Comparison of ENCODE assay signal across 16 cellular contexts in the genomic region with DNA sequence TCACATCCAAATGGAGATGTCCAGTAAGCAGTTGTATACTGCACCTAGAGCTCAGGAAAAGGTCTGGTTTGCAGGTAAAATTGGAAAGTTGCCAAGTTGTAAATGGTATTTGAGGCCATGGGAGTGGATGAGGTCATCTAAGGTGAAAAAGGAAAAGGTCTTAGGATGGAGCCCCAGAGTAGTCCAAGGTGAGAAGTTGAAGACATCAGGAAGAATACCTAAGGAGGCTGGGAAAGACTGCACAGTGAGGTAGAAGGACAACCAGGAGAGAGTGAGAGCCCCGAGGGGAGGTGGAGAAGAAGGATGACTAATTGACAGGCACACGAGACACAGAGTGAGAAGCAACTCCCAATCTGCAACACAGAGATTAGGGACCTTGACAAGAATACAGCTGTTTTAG. TPM values are rescaled to one million over a fixed set of nuclear protein-coding genes. Genes with fewer than 3 reads are reported as not detected.
DNase-seq lines count a peak whose midpoint lies in the region; ATAC-seq and TF ChIP-seq lines count a peak whose summit lies in the region.
"Had no signal": no experiment of that assay in that cellular context is flagged by ENCODE, and none has a peak within 500 bp of the region (broad histone marks: within the 10 kb centered on the region; RNA-seq: fewer than 3 reads in every experiment).

No MANE protein-coding gene starts in this region.

- H3K27me3 Mint-ChIP-seq in activated naive CD4-positive, alpha-beta T cell treated with anti-CD3 and anti-CD28 coated beads for 36 hours (ENCODE audit: low read depth): no peaks in the 10 kb centered on the region
- H3K27me3 Mint-ChIP-seq in activated naive CD8-positive, alpha-beta T cell treated with anti-CD3 and anti-CD28 coated beads, Interleukin-2, amount 50 U/mL, for 24 hours: no peaks in the 10 kb centered on the region
- H3K27me3 Mint-ChIP-seq in stimulated activated memory B cell treated with anti-CD40 and anti-IgM and Interleukin-4, amounts not matched to agents 10 μg/mL and 1 μg/mL and 100 μg/mL, for 72 hours: no peaks in the 10 kb centered on the region

- DNase-seq in activated naive CD4-positive, alpha-beta T cell treated with anti-CD3 and anti-CD28 coated beads for 36 hours: peak; percentile 26
- DNase-seq in activated naive CD4-positive, alpha-beta T cell treated with Interleukin-2 at 50 U/mL for 16 hours: no peak
- DNase-seq in activated naive CD8-positive, alpha-beta T cell treated with anti-CD3 and anti-CD28 coated beads, Interleukin-2, amount 50 U/mL, for 24 hours: no peak
- DNase-seq in AG08395 (ENCODE audit: low spot score) (no peak), C1 segment of cervical spinal cord (lab: John Stamatoyannopoulos, UW) (no peak), psoas muscle (no peak)
- DNase-seq: activated CD4-positive, CD25-positive, alpha-beta regulatory T cell treated with anti-CD3 and anti-CD28 coated beads, Interleukin-2, amount 50 U/mL, for 72 hours; activated gamma-delta T cell treated with Interleukin-2 at 50 U/mL for 16 hours; AML-193; caudate nucleus; EL; midbrain; NCI-H2227 treated with DMSO at 0.1 percent for 48 hours; PC-9 had no signal

- H3K4me3 ChIP-seq in psoas muscle: no peak overlapping the region
- H3K4me3 ChIP-seq: PC-9 had no signal

- H3K4me3 Mint-ChIP-seq in activated naive CD4-positive, alpha-beta T cell treated with anti-CD3 and anti-CD28 coated beads for 36 hours: no peak overlapping the region
- H3K4me3 Mint-ChIP-seq in activated naive CD8-positive, alpha-beta T cell treated with anti-CD3 and anti-CD28 coated beads, Interleukin-2, amount 50 U/mL, for 24 hours: peak overlapping the region; percentile 44
- H3K4me3 Mint-ChIP-seq in stimulated activated memory B cell treated with anti-CD40 and anti-IgM and Interleukin-4, amounts not matched to agents 10 μg/mL and 1 μg/mL and 100 μg/mL, for 72 hours: no peak overlapping the region

- H3K4me1 Mint-ChIP-seq in activated naive CD4-positive, alpha-beta T cell treated with anti-CD3 and anti-CD28 coated beads for 36 hours (ENCODE audit: low read depth): peaks cover 62% of the 10 kb centered on the region
- H3K4me1 Mint-ChIP-seq in activated naive CD8-positive, alpha-beta T cell treated with anti-CD3 and anti-CD28 coated beads, Interleukin-2, amount 50 U/mL, for 24 hours: peaks cover 57% of the 10 kb centered on the region
- H3K4me1 Mint-ChIP-seq in stimulated activated memory B cell treated with anti-CD40 and anti-IgM and Interleukin-4, amounts not matched to agents 10 μg/mL and 1 μg/mL and 100 μg/mL, for 72 hours: peaks cover 38% of the 10 kb centered on the region

- no peak overlapping the region for H3K27ac ChIP-seq in psoas muscle
- H3K27ac ChIP-seq: PC-9 had no signal

- H3K36me3 ChIP-seq in psoas muscle (ENCODE audit: insufficient read depth in 1 of 2, low read depth in 1 of 2): no peaks in the 10 kb centered on the region

- H3K4me1 ChIP-seq in psoas muscle: no peaks in the 10 kb centered on the region

- intact Hi-C loops in activated naive CD4-positive, alpha-beta T cell treated with anti-CD3 and anti-CD28 coated beads for 36 hours (cut with micrococcal nuclease): loop anchor here (10.0 kb wide), 1 partner anchor 1578 kb away; no protein-coding TSS in a partner anchor
- intact Hi-C loops in psoas muscle (cut with DNase I): no loop called here

- no peaks in the 10 kb centered on the region for H3K9me3 Mint-ChIP-seq in activated naive CD4-positive, alpha-beta T cell treated with anti-CD3 and anti-CD28 coated beads for 36 hours
- no peaks in the 10 kb centered on the region for H3K9me3 Mint-ChIP-seq in activated naive CD8-positive, alpha-beta T cell treated with anti-CD3 and anti-CD28 coated beads, Interleukin-2, amount 50 U/mL, for 24 hours
- H3K9me3 Mint-ChIP-seq in stimulated activated memory B cell treated with anti-CD40 and anti-IgM and Interleukin-4, amounts not matched to agents 10 μg/mL and 1 μg/mL and 100 μg/mL, for 72 hours: peaks cover 4% of the 10 kb centered on the region

- peaks cover 5% of the 10 kb centered on the region for H3K36me3 Mint-ChIP-seq in activated naive CD4-positive, alpha-beta T cell treated with anti-CD3 and anti-CD28 coated beads for 36 hours (ENCODE audit: low read depth)
- H3K36me3 Mint-ChIP-seq in activated naive CD8-positive, alpha-beta T cell treated with anti-CD3 and anti-CD28 coated beads, Interleukin-2, amount 50 U/mL, for 24 hours (ENCODE audit: low read depth): peaks cover 1% of the 10 kb centered on the region
- H3K36me3 Mint-ChIP-seq in stimulated activated memory B cell treated with anti-CD40 and anti-IgM and Interleukin-4, amounts not matched to agents 10 μg/mL and 1 μg/mL and 100 μg/mL, for 72 hours: no peaks in the 10 kb centered on the region

- peak; percentile 4 for ATAC-seq in HG03342 (IDR thresholded peaks at IDR 0.05; ENCODE audit: unreplicated experiment)
- peak; percentile 38 for ATAC-seq in activated naive CD8-positive, alpha-beta T cell treated with anti-CD3 and anti-CD28 coated beads, Interleukin-2, amount 50 U/mL, for 24 hours
- ATAC-seq in stimulated activated memory B cell treated with anti-CD40 and anti-IgM and Interleukin-4, amounts not matched to agents 10 μg/mL and 1 μg/mL and 100 μg/mL, for 72 hours: peak; percentile 19
- no peak for ATAC-seq in psoas muscle

- WGBS in psoas muscle, 3 donors: 55 to 63% (median 63%) methylated on average over 2 of the region's 2 CpGs

- CTCF ChIA-PET in activated naive CD4-positive, alpha-beta T cell treated with anti-CD3 and anti-CD28 coated beads for 36 hours (lab: Charles Lee): interaction anchor here (0.8 kb wide), 1 partner anchor 9 kb away, joined by 4 read pairs; no protein-coding TSS in a partner anchor

- H3K27ac Mint-ChIP-seq in activated naive CD4-positive, alpha-beta T cell treated with anti-CD3 and anti-CD28 coated beads for 36 hours: peak overlapping the region; percentile 50
- H3K27ac Mint-ChIP-seq in activated naive CD8-positive, alpha-beta T cell treated with anti-CD3 and anti-CD28 coated beads, Interleukin-2, amount 50 U/mL, for 24 hours: peak overlapping the region; percentile 89
- H3K27ac Mint-ChIP-seq in stimulated activated memory B cell treated with anti-CD40 and anti-IgM and Interleukin-4, amounts not matched to agents 10 μg/mL and 1 μg/mL and 100 μg/mL, for 72 hours: peak overlapping the region; percentile 44

- peaks cover 0 to 2% (median 0%) of the 10 kb centered on the region in 3 donors for H3K27me3 ChIP-seq in psoas muscle (ENCODE audit: insufficient read depth in 3 of 3, low read length in 2 of 3)

- no peaks in the 10 kb centered on the region for H3K9me3 ChIP-seq in psoas muscle

- no peak for TF ChIP-seq CTCF in psoas muscle (IDR thresholded peaks at IDR 0.05)

RNA-seq across cellular contexts. Expression of gene DPP4, which starts 10.7 kb away (rescaled TPM):
- total RNA-seq in activated naive CD4-positive, alpha-beta T cell treated with anti-CD3 and anti-CD28 coated beads for 36 hours: 10 to 100 TPM; 11.9 to 12.9 TPM
- total RNA-seq in psoas muscle: 1 to 10 TPM in 3 of 4 donors, under 1 TPM in 1; 0.80 to 3.1 (median 1.4) TPM
- polyA plus RNA-seq in psoas muscle: under 1 TPM; 0.25 to 0.65 (median 0.59) TPM

Comparison
In these comparisons a context has a peak if more than half of its experiments do, and no peak if none do; other contexts are left out.
1. ATAC-seq: peak in HG03342 (single experiment), activated naive CD8-positive, alpha-beta T cell treated with anti-CD3 and anti-CD28 coated beads, Interleukin-2, amount 50 U/mL, for 24 hours (single experiment) and stimulated activated memory B cell treated with anti-CD40 and anti-IgM and Interleukin-4, amounts not matched to agents 10 μg/mL and 1 μg/mL and 100 μg/mL, for 72 hours (single experiment); none in psoas muscle (0 of 4).
2. Peak in every context shown above with its lines, with median percentiles within 50 percentile points of each other: H3K27ac Mint-ChIP-seq.